Comparison of ENCODE assay signal across 21 cellular contexts in genomic region chr13:95484052-95484451, GRCh38.
A peak's percentile ranks its signal among the peaks of the same experiment; 100 is the strongest.
DNase-seq lines count a peak whose midpoint lies in the region; ATAC-seq and TF ChIP-seq lines count a peak whose summit lies in the region.
"Had no signal": no experiment of that assay in that cellular context is flagged by ENCODE, and none has a peak within 500 bp of the region (broad histone marks: within the 10 kb centered on the region; RNA-seq: fewer than 3 reads in every experiment).

No MANE protein-coding gene starts in this region.

- intact Hi-C loops in Right ventricle myocardium superior (cut with DNase I), result no loop called here
- intact Hi-C loops in right cardiac atrium (cut with DNase I), result no loop called here
- intact Hi-C loops in heart right ventricle (cut with DNase I), result no loop called here
- intact Hi-C loops in Right ventricle myocardium inferior (cut with DNase I), result no loop called here

- WGBS in right cardiac atrium, result 68% methylated on average over 1 of the region's 1 CpG
- WGBS in heart right ventricle, 2 donors, result 42 to 69% methylated on average over 1 of the region's 1 CpG

- no peaks in the 10 kb centered on the region for H3K36me3 ChIP-seq in heart right ventricle
- H3K36me3 ChIP-seq in right atrium auricular region, result no peaks in the 10 kb centered on the region
- H3K36me3 ChIP-seq: BE2C; BLaER1 treated with 17β-estradiol and CSF1 and Interleukin-3, amounts not matched to agents 10 nM and 100 nM; HAP-1 had no signal

- no peak overlapping the region for H3K27ac ChIP-seq in right cardiac atrium (ENCODE audit: low read length)
- H3K27ac ChIP-seq in heart right ventricle, result no peak overlapping the region
- no peak overlapping the region for H3K27ac ChIP-seq in right atrium auricular region
- H3K27ac ChIP-seq: A549; BLaER1 treated with 17β-estradiol and CSF1 and Interleukin-3, amounts not matched to agents 10 nM and 100 nM had no signal

- H3K4me3 ChIP-seq in right cardiac atrium (ENCODE audit: low read length) (no peak overlapping the region), heart right ventricle (no peak overlapping the region), right atrium auricular region (no peak overlapping the region)
- H3K4me3 ChIP-seq: A549; BLaER1 treated with 17β-estradiol and CSF1 and Interleukin-3, amounts not matched to agents 10 nM and 100 nM; HAP-1 had no signal

- H3K4me1 ChIP-seq in right cardiac atrium (ENCODE audit: control insufficient read depth, insufficient read depth, low read length) (peaks cover 4% of the 10 kb centered on the region), heart right ventricle (peaks cover 0 to 10% (median 0%) of the 10 kb centered on the region in 9 donors), right atrium auricular region (no peaks in the 10 kb centered on the region)
- H3K4me1 ChIP-seq: HAP-1 had no signal

- H3K27me3 ChIP-seq in right cardiac atrium (ENCODE audit: control insufficient read depth, insufficient read depth), result no peaks in the 10 kb centered on the region
- no peaks in the 10 kb centered on the region for H3K27me3 ChIP-seq in heart right ventricle
- no peaks in the 10 kb centered on the region for H3K27me3 ChIP-seq in right atrium auricular region
- H3K27me3 ChIP-seq: BE2C; BLaER1 treated with 17β-estradiol and CSF1 and Interleukin-3, amounts not matched to agents 10 nM and 100 nM had no signal

- no peaks in the 10 kb centered on the region for H3K9me3 ChIP-seq in right cardiac atrium (ENCODE audit: control insufficient read depth, low read length)
- no peaks in the 10 kb centered on the region for H3K9me3 ChIP-seq in heart right ventricle
- no peaks in the 10 kb centered on the region for H3K9me3 ChIP-seq in right atrium auricular region
- H3K9me3 ChIP-seq: A549, BE2C, HAP-1 had no signal

- ATAC-seq in Right ventricle myocardium superior (ENCODE audit: poor library complexity), result peak; percentile 50
- ATAC-seq in right cardiac atrium, result no peak
- ATAC-seq in heart right ventricle, result peak in 5 of 8 donors; percentile 25 to 69 (median 58)
- ATAC-seq in Right ventricle myocardium inferior, result no peak
- ATAC-seq in HG02610 (IDR thresholded peaks at IDR 0.05; ENCODE audit: unreplicated experiment), result no peak
- ATAC-seq: A549 had no signal

- no peak for DNase-seq in Right ventricle myocardium superior
- DNase-seq in right cardiac atrium, result no peak
- no peak for DNase-seq in heart right ventricle
- no peak for DNase-seq in Right ventricle myocardium inferior (ENCODE audit: missing footprints)
- peak; percentile 23 for DNase-seq in right atrium auricular region (ENCODE audit: low spot score)
- DNase-seq: 8988T; ACHN; AML-193; BE2C; CD4-positive, alpha-beta T cell; CD8-positive, alpha-beta memory T cell; DMS 273 treated with DMSO at 0.1 percent for 48 hours; DMS53; DMS79 treated with DMSO at 0.1 percent for 48 hours; GF-D8; GOT3; HFFc6 had no signal

- no peak for TF ChIP-seq CTCF in heart right ventricle (IDR thresholded peaks at IDR 0.05)
- TF ChIP-seq CTCF in right atrium auricular region (IDR thresholded peaks at IDR 0.05), result no peak

Comparison
In these comparisons a context has a peak if more than half of its experiments do, and no peak if none do; other contexts are left out.
1. ATAC-seq: peak in Right ventricle myocardium superior (single experiment) and heart right ventricle (5 of 8); none in right cardiac atrium (0 of 2), Right ventricle myocardium inferior (single experiment) and HG02610 (single experiment).